ENCODE assay signal across 17 cellular contexts in genomic region chr12:130651188-130651587, GRCh38.
DNase-seq lines count a peak whose midpoint lies in the region; ATAC-seq and TF ChIP-seq lines count a peak whose summit lies in the region.
"Had no signal": no experiment of that assay in that cellular context is flagged by ENCODE, and none has a peak within 500 bp of the region (broad histone marks: within the 10 kb centered on the region; RNA-seq: fewer than 3 reads in every experiment).

No MANE protein-coding gene starts in this region.

- in situ Hi-C loops in ACHN (cut with HindIII; ENCODE audit: low pct_ligation_motif_present, low pct_unique_long_range_greater_than_20kb, low sequenced_read_pairs) = no loop called here

- H3K9me3 ChIP-seq in BLaER1 = peaks cover 14% of the 10 kb centered on the region; the same call in 1 of the 2 replicates
- H3K9me3 ChIP-seq in CD8-positive, alpha-beta memory T cell (ENCODE audit: low read length) = no peaks in the 10 kb centered on the region
- H3K9me3 ChIP-seq: Caco-2 had no signal

- no peaks in the 10 kb centered on the region for H3K27me3 ChIP-seq in BLaER1
- H3K27me3 ChIP-seq in H7 (ENCODE audit: control insufficient read depth, insufficient read depth, low read length) = no peaks in the 10 kb centered on the region
- H3K27me3 ChIP-seq in CD8-positive, alpha-beta memory T cell (ENCODE audit: insufficient read depth, low read length, poor library complexity, severe bottlenecking) = no peaks in the 10 kb centered on the region

- H4K20me1 ChIP-seq in BLaER1 = no peaks in the 10 kb centered on the region

- no peaks in the 10 kb centered on the region for H3K27me3 Mint-ChIP-seq in neural crest cell (ENCODE audit: low read depth)
- peaks cover 2 to 5% of the 10 kb centered on the region in 2 donors for H3K27me3 Mint-ChIP-seq in CD8-positive, alpha-beta memory T cell

- H3K4me2 ChIP-seq in BLaER1 = peak overlapping the region; percentile 87
- H3K4me2 ChIP-seq: A549 had no signal

- no peak for TF ChIP-seq CTCF in neural crest cell (conservative IDR thresholded peaks at IDR 0.05)

- DNase-seq in H7 (peak; percentile 64), neural crest cell (ENCODE audit: low read depth, low spot score) (no peak), posterior vena cava (ENCODE audit: low spot score) (peak; percentile 65), left cardiac atrium (no peak), ACHN (no peak), left lobe of liver (ENCODE audit: low spot score) (no peak)
- no peak for DNase-seq in CD8-positive, alpha-beta memory T cell
- DNase-seq: 8988T; Caco-2; CD4-positive, alpha-beta T cell; DMS153; DND-41; GOT3; HCEC 1CT had no signal

- ATAC-seq in left cardiac atrium (no peak), left lobe of liver (no peak)
- ATAC-seq: A549 had no signal

- no peaks in the 10 kb centered on the region for H3K9me3 Mint-ChIP-seq in neural crest cell
- peaks cover 0 to 10% (median 0%) of the 10 kb centered on the region in 5 donors for H3K9me3 Mint-ChIP-seq in CD8-positive, alpha-beta memory T cell

- H3K27ac Mint-ChIP-seq in neural crest cell (ENCODE audit: unreplicated experiment) = peak overlapping the region; percentile 78
- H3K27ac Mint-ChIP-seq in CD8-positive, alpha-beta memory T cell = no peak overlapping the region
- H3K27ac Mint-ChIP-seq: CD14-positive monocyte; CD4-positive, alpha-beta T cell had no signal

- intact Hi-C loops in posterior vena cava (cut with DNase I) (no loop called here), left cardiac atrium (cut with DNase I) (no loop called here)

- peaks cover 58% of the 10 kb centered on the region for H3K4me1 ChIP-seq in BLaER1
- no peaks in the 10 kb centered on the region for H3K4me1 ChIP-seq in CD8-positive, alpha-beta memory T cell (ENCODE audit: insufficient read depth, low read length)
- H3K4me1 ChIP-seq: A549, Caco-2 had no signal

- POLR2A ChIA-PET in CD8-positive, alpha-beta memory T cell (lab: Charles Lee) = no interaction called here

- CTCF ChIA-PET in CD8-positive, alpha-beta memory T cell (lab: Charles Lee) = interaction anchor here (0.7 kb wide), 1 partner anchor 11 kb away, joined by 3 read pairs; no protein-coding TSS in a partner anchor

- no peak overlapping the region for H3K9ac ChIP-seq in BLaER1

- H3K36me3 ChIP-seq in BLaER1 = no peaks in the 10 kb centered on the region
- no peaks in the 10 kb centered on the region for H3K36me3 ChIP-seq in H7 (replicated peaks; ENCODE audit: control insufficient read depth, insufficient read depth, low read length)
- no peaks in the 10 kb centered on the region for H3K36me3 ChIP-seq in CD8-positive, alpha-beta memory T cell (ENCODE audit: insufficient read depth, low read length)

- no peak overlapping the region for H3K4me3 ChIP-seq in BLaER1
- H3K4me3 ChIP-seq in H7 (ENCODE audit: insufficient read depth, low read depth, low read length) = no peak overlapping the region
- H3K4me3 ChIP-seq in CD8-positive, alpha-beta memory T cell (ENCODE audit: low read length) = no peak overlapping the region
- H3K4me3 ChIP-seq: A549 had no signal

- peaks cover 15% of the 10 kb centered on the region for H3K4me1 Mint-ChIP-seq in neural crest cell
- H3K4me1 Mint-ChIP-seq in CD8-positive, alpha-beta memory T cell = no peaks in the 10 kb centered on the region
- H3K4me1 Mint-ChIP-seq: CD14-positive monocyte had no signal

- H3K36me3 Mint-ChIP-seq in neural crest cell (ENCODE audit: low read depth) = no peaks in the 10 kb centered on the region
- H3K36me3 Mint-ChIP-seq in CD8-positive, alpha-beta memory T cell = no peaks in the 10 kb centered on the region
- H3K36me3 Mint-ChIP-seq: CD14-positive monocyte had no signal

- no peak overlapping the region for H3K27ac ChIP-seq in BLaER1
- no peak overlapping the region for H3K27ac ChIP-seq in CD8-positive, alpha-beta memory T cell (ENCODE audit: low read depth, low read length)
- H3K27ac ChIP-seq: A549 had no signal

- H3K4me3 Mint-ChIP-seq in neural crest cell = no peak overlapping the region
- no peak overlapping the region for H3K4me3 Mint-ChIP-seq in CD8-positive, alpha-beta memory T cell
- H3K4me3 Mint-ChIP-seq: CD14-positive monocyte; CD4-positive, alpha-beta T cell had no signal

Comparison
In these comparisons a context has a peak if more than half of its experiments do, and no peak if none do; other contexts are left out.
1. DNase-seq: peak in H7 (single experiment) and posterior vena cava (single experiment); none in neural crest cell (single experiment), CD8-positive, alpha-beta memory T cell (0 of 5), left cardiac atrium (single experiment), ACHN (single experiment) and left lobe of liver (single experiment).